16 cellular contexts compared by ENCODE assay signal in genomic region chr6:9121551-9121950, GRCh38.
"Had no signal": no experiment of that assay in that cellular context is flagged by ENCODE, and none has a peak within 500 bp of the region (broad histone marks: within the 10 kb centered on the region; RNA-seq: fewer than 3 reads in every experiment).

No MANE protein-coding gene starts in this region.

- H3K27me3 ChIP-seq: cardiac muscle cell, neutrophil had no signal

- H3K9me3 ChIP-seq: lower lobe of right lung, neutrophil had no signal

- H3K36me3 ChIP-seq: cardiac muscle cell, lower lobe of right lung, neutrophil, WERI-Rb-1 had no signal

- H3K4me1 ChIP-seq: lower lobe of right lung had no signal

- ATAC-seq: activated CD4-positive, alpha-beta T cell treated with anti-CD3 and anti-CD28 coated beads for 36 hours; lower lobe of right lung; right cardiac atrium had no signal

- H3K27ac ChIP-seq: cardiac muscle cell, lower lobe of right lung, neutrophil, WERI-Rb-1 had no signal

- DNase-seq: activated CD4-positive, alpha-beta memory T cell treated with anti-CD3 and anti-CD28 coated beads, Interleukin-2, amount 10 ng/mL, durations not matched to agents 7 days and 5 days; activated CD4-positive, alpha-beta T cell treated with anti-CD3 and anti-CD28 coated beads for 36 hours; activated gamma-delta T cell; activated naive CD8-positive, alpha-beta T cell treated with anti-CD3 and anti-CD28 coated beads for 36 hours; activated T-cell treated with anti-CD3 and anti-CD28 coated beads, Interleukin-2, amount 50 U/mL, for 48 hours; anterior cingulate cortex; glutamatergic neuron; left cardiac atrium; lower lobe of right lung; naive B cell; right cardiac atrium; small intestine; T-helper 9 cell; WERI-Rb-1 had no signal

- H3K4me3 ChIP-seq: cardiac muscle cell, lower lobe of right lung had no signal
